In genomic region chr6:142385352-142385751, GRCh38 we compare ENCODE assay signal across 23 cellular contexts.
"Had no signal": no experiment of that assay in that cellular context is flagged by ENCODE, and none has a peak within 500 bp of the region (broad histone marks: within the 10 kb centered on the region; RNA-seq: fewer than 3 reads in every experiment).

No MANE protein-coding gene starts in this region.

- DNase-seq: activated CD4-positive, alpha-beta T cell treated with anti-CD3 and anti-CD28 coated beads for 1 hour; activated CD4-positive, alpha-beta T cell treated with anti-CD3 and anti-CD28 coated beads, Interleukin-2, amount 50 U/mL, for 4 hours; activated naive CD4-positive, alpha-beta T cell treated with anti-CD3 and anti-CD28 coated beads for 36 hours; activated naive CD8-positive, alpha-beta T cell treated with anti-CD3 and anti-CD28 coated beads, Interleukin-2, amount 50 U/mL, for 24 hours; aorta; dermis blood vessel endothelial cell; effector memory CD8-positive, alpha-beta T cell; gastrocnemius medialis; heart left ventricle; left cardiac atrium; midbrain; ovary; stimulated activated CD4-positive, alpha-beta T cell treated with anti-CD3 and anti-CD28 coated beads, Interleukin-12 subunit alpha, Interleukin-12 subunit beta, amount 100 ng/mL, for 4 hours; stimulated activated CD4-positive, alpha-beta T cell treated with anti-CD3 and anti-CD28 coated beads, Interleukin-2, amount 100 ng/mL, for 24 hours; stomach; T-helper 9 cell; testis; upper lobe of right lung had no signal

- H2AFZ ChIP-seq: neural progenitor cell had no signal

- ATAC-seq: activated naive CD8-positive, alpha-beta T cell treated with anti-CD3 and anti-CD28 coated beads, Interleukin-2, amount 50 U/mL, for 24 hours; activated T-helper 17 cell treated with anti-CD3 and anti-CD28 coated beads, Interleukin-2, amount 50 U/mL, for 72 hours; effector memory CD8-positive, alpha-beta T cell; gastrocnemius medialis; heart left ventricle; left cardiac atrium; upper lobe of right lung had no signal

- H3K4me2 ChIP-seq: neural progenitor cell had no signal

- H3K27me3 ChIP-seq: breast epithelium, gastrocnemius medialis, heart left ventricle, neural progenitor cell, ovary, stomach, testis, upper lobe of right lung had no signal

- H3K9ac ChIP-seq: neural progenitor cell had no signal

- H3K9me3 ChIP-seq: breast epithelium, gastrocnemius medialis, heart left ventricle, ovary, stomach, testis, upper lobe of right lung had no signal

- H3K4me3 ChIP-seq: breast epithelium, gastrocnemius medialis, heart left ventricle, lung, neural progenitor cell, ovary, stomach, testis, upper lobe of right lung had no signal

- H3K4me1 ChIP-seq: breast epithelium, gastrocnemius medialis, heart left ventricle, neural progenitor cell, stomach, testis, upper lobe of right lung had no signal

- H3K27ac ChIP-seq: breast epithelium, epithelial cell of prostate, gastrocnemius medialis, heart left ventricle, neural progenitor cell, ovary, stomach, testis, upper lobe of right lung had no signal

- H3K36me3 ChIP-seq: breast epithelium, gastrocnemius medialis, heart left ventricle, neural progenitor cell, ovary, stomach, upper lobe of right lung had no signal
